In the genomic region with DNA sequence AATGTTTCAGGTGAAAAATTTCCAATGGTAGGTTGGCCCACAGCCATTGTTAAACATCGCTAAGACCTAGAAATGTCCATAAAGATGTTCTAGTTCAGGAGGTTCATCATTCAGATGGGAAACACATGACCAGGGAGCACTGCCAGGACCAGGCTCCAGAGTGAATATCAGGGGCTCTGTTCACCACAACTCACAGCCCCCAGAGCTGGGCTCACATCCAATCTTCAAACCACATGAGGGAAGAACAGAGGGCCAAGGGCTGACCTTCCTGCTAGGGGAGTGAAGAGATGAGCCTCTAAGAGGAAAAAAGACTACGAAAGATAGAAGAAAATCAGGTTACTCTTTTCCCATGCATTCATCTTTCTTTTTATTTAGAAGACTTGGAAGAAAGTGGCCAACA, we compare ENCODE assay signal across 21 cellular contexts.
"Had no signal": no experiment of that assay in that cellular context is flagged by ENCODE, and none has a peak within 500 bp of the region (broad histone marks: within the 10 kb centered on the region; RNA-seq: fewer than 3 reads in every experiment).

No MANE protein-coding gene starts in this region.

- H3K27me3 ChIP-seq: esophagus squamous epithelium, sigmoid colon, testis, tibial nerve had no signal

- ATAC-seq: effector memory CD8-positive, alpha-beta T cell; left lobe of liver; lower lobe of right lung; psoas muscle; stimulated activated naive B cell treated with anti-CD40 and anti-IgM and Interleukin-4, amounts not matched to agents 10 μg/mL and 1 μg/mL and 100 μg/mL, for 72 hours; stimulated activated naive CD8-positive, alpha-beta T cell treated with anti-CD3 and anti-CD28 coated beads, Interleukin-15, amount 100 ng/mL, for 72 hours had no signal

- H3K4me3 ChIP-seq: esophagus squamous epithelium, lower lobe of right lung, psoas muscle, sigmoid colon, skin epidermis, testis, tibial nerve had no signal

- H3K27ac ChIP-seq: epithelial cell of prostate, esophagus squamous epithelium, lower lobe of right lung, psoas muscle, sigmoid colon, testis had no signal

- DNase-seq: effector memory CD8-positive, alpha-beta T cell; esophagus squamous epithelium; foreskin melanocyte; hypothalamus; kidney glomerular epithelial cell; lower lobe of right lung; midbrain; naive B cell; nephron progenitor cell; psoas muscle; retina; sigmoid colon; stimulated activated CD4-positive, alpha-beta T cell treated with anti-CD3 and anti-CD28 coated beads, Interleukin-2, amount 100 ng/mL, for 24 hours; stimulated activated CD4-positive, alpha-beta T cell treated with anti-CD3 and anti-CD28 coated beads, Interleukin-4, amount 100 ng/mL, for 4 hours; stimulated activated naive B cell treated with anti-CD40 and anti-IgM and Interleukin-4, amounts not matched to agents 10 μg/mL and 1 μg/mL and 100 μg/mL, for 72 hours; stimulated activated naive CD8-positive, alpha-beta T cell treated with anti-CD3 and anti-CD28 coated beads, Interleukin-15, amount 100 ng/mL, for 72 hours; testis had no signal

- H3K36me3 ChIP-seq: esophagus squamous epithelium, lower lobe of right lung, sigmoid colon, tibial nerve had no signal

- H3K4me1 ChIP-seq: lower lobe of right lung, psoas muscle, testis had no signal

- H3K9me3 ChIP-seq: esophagus squamous epithelium, lower lobe of right lung, psoas muscle, sigmoid colon, testis, tibial nerve had no signal
